Comparison of ENCODE assay signal across 14 cellular contexts in the genomic region with DNA sequence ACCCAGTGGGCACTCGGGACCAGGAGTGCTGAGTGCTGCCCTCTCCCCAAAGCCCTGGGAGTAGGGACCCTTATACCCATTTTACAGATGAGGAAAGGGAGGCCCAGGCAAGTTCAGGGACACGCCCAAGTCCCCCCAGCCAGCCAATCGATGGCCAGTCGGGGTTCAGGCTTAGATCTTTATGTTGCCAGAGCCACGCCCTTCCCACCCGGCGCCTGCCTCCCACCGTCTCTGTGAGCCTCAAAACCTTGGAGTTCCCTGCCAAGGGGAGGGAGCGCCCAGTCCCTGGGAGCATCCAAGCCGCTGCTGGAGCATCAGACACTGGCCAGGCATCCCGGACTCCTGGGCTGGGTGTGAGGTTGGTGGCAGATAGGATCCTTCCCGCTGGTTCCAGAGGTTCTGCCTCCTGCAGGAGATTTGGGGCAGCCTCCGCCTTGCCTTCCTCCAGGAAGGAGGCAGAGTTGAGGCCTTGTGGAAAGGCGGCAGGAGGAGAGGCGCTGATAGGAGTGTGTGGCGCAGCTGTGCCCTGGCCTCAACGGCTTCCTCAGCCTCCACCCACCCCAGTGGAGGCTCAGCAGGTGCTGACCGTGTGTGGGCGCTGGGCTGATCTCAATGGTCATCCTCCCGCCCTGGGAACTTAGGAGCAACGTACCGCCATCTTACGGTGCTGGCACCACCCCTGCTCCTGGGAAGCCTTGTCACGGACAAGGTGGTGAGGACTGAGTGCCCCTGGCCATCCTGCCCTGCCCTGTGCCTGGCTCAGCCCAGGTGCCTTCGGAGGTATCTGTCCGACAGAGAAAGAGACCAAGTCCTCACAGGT. TPM values are rescaled to one million over a fixed set of nuclear protein-coding genes. Genes with fewer than 3 reads are reported as not detected.
DNase-seq lines count a peak whose midpoint lies in the region; ATAC-seq, FAIRE-seq and TF ChIP-seq lines count a peak whose summit lies in the region.
"Had no signal": no experiment of that assay in that cellular context is flagged by ENCODE, and none has a peak within 500 bp of the region (broad histone marks: within the 10 kb centered on the region; RNA-seq: fewer than 3 reads in every experiment).

No MANE protein-coding gene starts in this region.

- DNase-seq in astrocyte (ENCODE audit: low read depth) (no peak), thoracic aorta (ENCODE audit: low spot score) (no peak), GM19239 (ENCODE audit: insufficient read length, low spot score) (no peak)
- DNase-seq: activated naive CD4-positive, alpha-beta T cell treated with anti-CD3 and anti-CD28 coated beads, Interleukin-2, amount 50 U/mL, for 16 hours; Karpas-422; NCI-H146; NCI-H748 treated with DMSO at 0.1 percent for 48 hours; SHP77 had no signal

- no peak overlapping the region for H3K9ac ChIP-seq in HUES48 (ENCODE audit: low read depth, low read length)
- H3K9ac ChIP-seq in astrocyte (ENCODE audit: low read length), result peak overlapping the region; percentile 67

- FAIRE-seq in astrocyte (lab: Jason Lieb, UNC) (no peak), GM19239 (lab: Jason Lieb, UNC) (no peak)
- FAIRE-seq: colon had no signal

- no peak overlapping the region for H2AFZ ChIP-seq in astrocyte (ENCODE audit: low read depth, low read length)

- ATAC-seq in thoracic aorta (ENCODE audit: insufficient number of reproducible peaks, low FRiP score, low read depth), result no peak
- no peak for ATAC-seq in GM21423 (IDR thresholded peaks at IDR 0.05; ENCODE audit: unreplicated experiment)
- no peak for ATAC-seq in HG02981 (IDR thresholded peaks at IDR 0.05; ENCODE audit: unreplicated experiment)

- H3K4me1 Mint-ChIP-seq in astrocyte (ENCODE audit: low read depth, unreplicated experiment), result peaks cover 33% of the 10 kb centered on the region

- peaks cover 29% of the 10 kb centered on the region for H3K4me1 ChIP-seq in HUES48 (ENCODE audit: control insufficient read depth, insufficient read depth, low read length)
- peaks cover 47% of the 10 kb centered on the region for H3K4me1 ChIP-seq in astrocyte (ENCODE audit: insufficient read depth, low read length)
- H3K4me1 ChIP-seq in thoracic aorta (ENCODE audit: control insufficient read depth in 1 of 2, low read depth in 2 of 2), result peaks cover 38 to 86% of the 10 kb centered on the region in 2 donors

- no peaks in the 10 kb centered on the region for H3K27me3 Mint-ChIP-seq in astrocyte (ENCODE audit: low read depth, unreplicated experiment)
- H3K27me3 Mint-ChIP-seq: CD4-positive, alpha-beta memory T cell had no signal

- H3K9me3 Mint-ChIP-seq in astrocyte (ENCODE audit: unreplicated experiment), result no peaks in the 10 kb centered on the region
- H3K9me3 Mint-ChIP-seq: CD4-positive, alpha-beta memory T cell had no signal

- peaks cover 88% of the 10 kb centered on the region for H4K20me1 ChIP-seq in astrocyte (ENCODE audit: insufficient read depth, low read length)

- H3K9me3 ChIP-seq in HUES48 (ENCODE audit: control insufficient read depth, insufficient read depth, low read length) (no peaks in the 10 kb centered on the region), astrocyte (ENCODE audit: insufficient read depth, low read depth, low read length) (no peaks in the 10 kb centered on the region), thoracic aorta (no peaks in the 10 kb centered on the region)

- TF ChIP-seq CTCF in astrocyte (IDR thresholded peaks at IDR 0.05; ENCODE audit: insufficient read depth, low read depth, low read length), result no peak
- TF ChIP-seq CTCF in thoracic aorta (IDR thresholded peaks at IDR 0.05), result no peak

- peak overlapping the region; percentile 62 for H3K27ac ChIP-seq in HUES48 (ENCODE audit: low read depth, low read length)
- no peak overlapping the region for H3K27ac ChIP-seq in astrocyte (ENCODE audit: low read depth, low read length)
- H3K27ac ChIP-seq in layer of hippocampus (ENCODE audit: low read depth, low read length), result peak overlapping the region; percentile 39
- peak overlapping the region; percentile 71 to 94 for H3K27ac ChIP-seq in thoracic aorta

- H3K36me3 Mint-ChIP-seq in astrocyte (ENCODE audit: low read depth, unreplicated experiment), result peaks cover 8% of the 10 kb centered on the region
- H3K36me3 Mint-ChIP-seq: CD4-positive, alpha-beta memory T cell had no signal

- no peak overlapping the region for H3K27ac Mint-ChIP-seq in astrocyte (ENCODE audit: unreplicated experiment)
- H3K27ac Mint-ChIP-seq: CD4-positive, alpha-beta memory T cell had no signal

- H3K36me3 ChIP-seq in HUES48 (ENCODE audit: control insufficient read depth, insufficient read depth, low read length) (0 out of 2 replicates have a peak, but pooled peaks cover 2% of the 10 kb centered on the region), astrocyte (ENCODE audit: insufficient read depth, low read length) (no peaks in the 10 kb centered on the region), thoracic aorta (no peaks in the 10 kb centered on the region)

- peak overlapping the region; percentile 87 for H3K4me2 ChIP-seq in astrocyte (ENCODE audit: low read length)

- H3K4me3 Mint-ChIP-seq in astrocyte (ENCODE audit: unreplicated experiment), result no peak overlapping the region
- H3K4me3 Mint-ChIP-seq: CD4-positive, alpha-beta memory T cell had no signal

- H3K27me3 ChIP-seq in HUES48 (ENCODE audit: control insufficient read depth, insufficient read depth, low read length) (no peaks in the 10 kb centered on the region), astrocyte (ENCODE audit: insufficient read depth, low read length) (no peaks in the 10 kb centered on the region), layer of hippocampus (ENCODE audit: control insufficient read depth, insufficient read depth, low read length) (no peaks in the 10 kb centered on the region), thoracic aorta (replicated peaks; ENCODE audit: insufficient read depth) (no peaks in the 10 kb centered on the region)

- peaks cover 92% of the 10 kb centered on the region for H3K79me2 ChIP-seq in astrocyte (ENCODE audit: insufficient read depth, low read length)

- H3K4me3 ChIP-seq in HUES48 (ENCODE audit: low read depth, low read length) (no peak overlapping the region), astrocyte (ENCODE audit: insufficient read depth, low read depth, low read length) (no peak overlapping the region), thoracic aorta (no peak overlapping the region)

RNA-seq across cellular contexts. Expression of a gene that starts 10.1 kb away (rescaled TPM):
- total RNA-seq in astrocyte (119 and 126 TPM in 2 replicates), thoracic aorta (10 to 100 TPM; 50.8 to 58.3 TPM)
